In the genomic region with DNA sequence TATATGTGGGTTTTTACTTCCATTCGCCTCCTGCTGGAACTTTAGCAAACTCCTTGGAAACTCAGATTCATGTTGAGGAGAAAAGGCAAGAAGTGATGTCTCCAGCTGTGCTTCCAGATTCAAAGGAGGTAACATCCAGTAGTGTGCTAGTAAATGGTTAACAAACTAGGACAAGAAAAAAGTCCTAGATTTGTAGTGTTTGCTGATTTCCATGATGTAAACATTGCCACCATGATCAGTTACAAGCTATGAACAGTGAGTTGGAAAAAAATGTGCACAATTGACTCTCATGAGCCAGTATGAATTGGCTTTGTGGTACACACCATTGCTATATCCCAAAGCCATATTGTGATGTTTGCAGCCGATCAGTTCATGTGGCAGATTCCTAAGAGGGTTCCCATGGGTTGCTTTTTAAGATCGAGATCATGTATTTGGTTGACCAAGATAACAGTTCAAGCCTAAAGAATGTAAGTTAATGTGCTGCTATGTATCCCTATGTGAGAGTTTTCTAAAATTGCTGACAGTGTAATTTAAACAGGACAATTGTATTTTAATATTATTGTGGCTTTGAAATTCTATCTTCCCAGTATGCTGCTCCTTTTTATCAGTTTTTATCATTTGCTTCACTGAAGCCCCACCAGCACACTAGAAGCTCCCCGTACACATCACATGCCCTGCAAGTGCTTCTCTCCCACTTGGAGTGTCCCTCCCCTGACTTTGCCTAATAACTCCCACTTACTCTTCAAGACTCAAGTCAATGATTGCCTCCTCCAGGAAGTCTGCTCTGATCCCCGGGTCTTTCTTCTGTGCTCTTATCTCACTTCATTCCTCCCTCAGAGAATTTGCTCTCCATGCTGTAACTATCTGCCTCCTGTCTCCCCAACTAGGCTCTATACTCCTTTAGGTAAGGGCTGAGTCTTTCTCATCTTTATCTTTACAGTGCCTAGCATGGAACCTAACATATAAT, we compare ENCODE assay signal across 18 cellular contexts.
DNase-seq lines count a peak whose midpoint lies in the region; ATAC-seq, FAIRE-seq and TF ChIP-seq lines count a peak whose summit lies in the region.
"Had no signal": no experiment of that assay in that cellular context is flagged by ENCODE, and none has a peak within 500 bp of the region (broad histone marks: within the 10 kb centered on the region; RNA-seq: fewer than 3 reads in every experiment).

No MANE protein-coding gene starts in this region.

- no peak overlapping the region for H3K9ac ChIP-seq in K562 (ENCODE audit: insufficient read depth in 1 of 2, low read depth in 2 of 2, low read length in 2 of 2)
- H3K9ac ChIP-seq: BLaER1 had no signal

- peaks cover 4% of the 10 kb centered on the region for H3K36me3 Mint-ChIP-seq in Calu3 (ENCODE audit: insufficient read depth, unreplicated experiment)
- peaks cover 29% of the 10 kb centered on the region for H3K36me3 Mint-ChIP-seq in stimulated activated effector memory CD8-positive, alpha-beta T cell treated with anti-CD3 and anti-CD28 coated beads, Interleukin-12 subunit alpha, Interleukin-12 subunit beta, amount 100 ng/mL, for 72 hours

- no peak overlapping the region for H3K4me3 Mint-ChIP-seq in Calu3 (ENCODE audit: low read depth, unreplicated experiment)
- no peak overlapping the region for H3K4me3 Mint-ChIP-seq in stimulated activated effector memory CD8-positive, alpha-beta T cell treated with anti-CD3 and anti-CD28 coated beads, Interleukin-12 subunit alpha, Interleukin-12 subunit beta, amount 100 ng/mL, for 72 hours
- no peak overlapping the region for H3K4me3 Mint-ChIP-seq in stimulated activated naive CD8-positive, alpha-beta T cell treated with anti-CD3 and anti-CD28 coated beads, Interleukin-15, amount 100 ng/mL, for 72 hours
- H3K4me3 Mint-ChIP-seq: CD8-positive, alpha-beta memory T cell; IgD-negative memory B cell had no signal

- FAIRE-seq in K562 (lab: Jason Lieb, UNC), result no peak
- FAIRE-seq: GM12891 had no signal

- BruUV-seq in Calu3 (replicated peaks; lab: Mats Ljungman, UMichigan) (no TSS peak), K562 (replicated peaks; lab: Mats Ljungman, UMichigan) (no TSS peak)

- no peaks in the 10 kb centered on the region for H3K9me1 ChIP-seq in K562 (ENCODE audit: control insufficient read depth, insufficient read depth, low read length)

- DNase-seq in Calu3, result no peak
- no peak for DNase-seq in K562 (ENCODE audit: extremely low read depth in 1 of 4, low spot score in 3 of 4)
- no peak for DNase-seq in fibroblast of pulmonary artery (ENCODE audit: low read depth)
- no peak for DNase-seq in stimulated activated effector memory CD8-positive, alpha-beta T cell treated with anti-CD3 and anti-CD28 coated beads, Interleukin-12 subunit alpha, Interleukin-12 subunit beta, amount 100 ng/mL, for 72 hours (ENCODE audit: low spot score in 2 of 2)
- DNase-seq in body of pancreas, result no peak
- no peak for DNase-seq in stimulated activated naive CD8-positive, alpha-beta T cell treated with anti-CD3 and anti-CD28 coated beads, Interleukin-15, amount 100 ng/mL, for 72 hours
- DNase-seq in medulla oblongata (ENCODE audit: extremely low spot score), result no peak
- DNase-seq: CD8-positive, alpha-beta memory T cell; GF-D8; GOT3; NCI-H1105 treated with DMSO at 0.1 percent for 48 hours; NCI-H1694 treated with DMSO at 0.1 percent for 48 hours; NK-92 treated with Interleukin-12 subunit alpha and Interleukin-12 subunit beta, amount 100 ng/mL, for 24 hours; OCI-M1; SIG-M5 had no signal

- H3K27me3 Mint-ChIP-seq in Calu3 (ENCODE audit: unreplicated experiment), result no peaks in the 10 kb centered on the region
- no peaks in the 10 kb centered on the region for H3K27me3 Mint-ChIP-seq in stimulated activated naive CD8-positive, alpha-beta T cell treated with anti-CD3 and anti-CD28 coated beads, Interleukin-15, amount 100 ng/mL, for 72 hours
- H3K27me3 Mint-ChIP-seq: CD8-positive, alpha-beta memory T cell; IgD-negative memory B cell had no signal

- H3K27me3 ChIP-seq in K562 (ENCODE audit: control insufficient read depth in 2 of 2, insufficient read depth in 2 of 2, low read length in 2 of 2) (no peaks in the 10 kb centered on the region), body of pancreas (no peaks in the 10 kb centered on the region)
- H3K27me3 ChIP-seq: BLaER1 had no signal

- H3K27ac Mint-ChIP-seq in Calu3 (ENCODE audit: unreplicated experiment), result peak overlapping the region; percentile 67
- peak overlapping the region; percentile 3 for H3K27ac Mint-ChIP-seq in stimulated activated effector memory CD8-positive, alpha-beta T cell treated with anti-CD3 and anti-CD28 coated beads, Interleukin-12 subunit alpha, Interleukin-12 subunit beta, amount 100 ng/mL, for 72 hours
- H3K27ac Mint-ChIP-seq in stimulated activated naive CD8-positive, alpha-beta T cell treated with anti-CD3 and anti-CD28 coated beads, Interleukin-15, amount 100 ng/mL, for 72 hours, result no peak overlapping the region

- no peaks in the 10 kb centered on the region; the same call in 1 of the 2 replicates for H4K20me1 ChIP-seq in K562 (replicated peaks; ENCODE audit: control insufficient read depth, insufficient read depth, low read length)
- H4K20me1 ChIP-seq: BLaER1 had no signal

- no peaks in the 10 kb centered on the region for H3K9me3 Mint-ChIP-seq in Calu3 (ENCODE audit: low read depth, unreplicated experiment)
- no peaks in the 10 kb centered on the region for H3K9me3 Mint-ChIP-seq in stimulated activated effector memory CD8-positive, alpha-beta T cell treated with anti-CD3 and anti-CD28 coated beads, Interleukin-12 subunit alpha, Interleukin-12 subunit beta, amount 100 ng/mL, for 72 hours
- H3K9me3 Mint-ChIP-seq in stimulated activated naive CD8-positive, alpha-beta T cell treated with anti-CD3 and anti-CD28 coated beads, Interleukin-15, amount 100 ng/mL, for 72 hours, result no peaks in the 10 kb centered on the region
- H3K9me3 Mint-ChIP-seq: CD8-positive, alpha-beta memory T cell; IgD-negative memory B cell had no signal

- H3K4me3 ChIP-seq in K562 (no peak overlapping the region), fibroblast of pulmonary artery (replicated peaks; ENCODE audit: low read depth, low read length) (no peak overlapping the region), body of pancreas (no peak overlapping the region)
- H3K4me3 ChIP-seq: BLaER1 had no signal

- H3K9me3 ChIP-seq in K562 (replicated peaks; ENCODE audit: control insufficient read depth, insufficient read depth, low read depth, low read length), result no peaks in the 10 kb centered on the region
- H3K9me3 ChIP-seq in body of pancreas, result no peaks in the 10 kb centered on the region
- H3K9me3 ChIP-seq: BLaER1 had no signal

- TF ChIP-seq POLR2A in K562 (conservative IDR thresholded peaks at IDR 0.05) (no peak), body of pancreas (IDR thresholded peaks at IDR 0.05) (no peak)

- intact Hi-C loops in Calu3 (cut with micrococcal nuclease; ENCODE audit: unreplicated experiment), result no loop called here
- intact Hi-C loops in K562 (cut with micrococcal nuclease), result no loop called here
- intact Hi-C loops in body of pancreas (cut with DNase I), result no loop called here

- CTCF ChIA-PET in Calu3 (lab: Charles Lee) (no interaction called here), K562 (lab: Yijun Ruan, JAX; ENCODE audit: low intra/inter-chr PET ratio) (no interaction called here)

- H2AFZ ChIP-seq in K562 (ENCODE audit: low read depth, low read length), result no peak overlapping the region

- POLR2A ChIA-PET in K562 (lab: Yijun Ruan, JAX), result interaction anchor here (0.7 kb wide), 2 partner anchors 14 to 23 kb away, joined by 3 read pairs; no protein-coding TSS in a partner anchor

- 59% methylated on average over 5 of the region's 5 CpGs for WGBS in K562 (ENCODE audit: insufficient coverage, low coverage, missing lambda C conversion rate)
- 83 to 84% methylated on average over 5 of the region's 5 CpGs for WGBS in body of pancreas, 2 donors

- TF ChIP-seq EP300 in K562 (IDR thresholded peaks at IDR 0.05; ENCODE audit: low read length), result no peak

- TF ChIP-seq CTCF in Calu3 (IDR thresholded peaks at IDR 0.05; ENCODE audit: unreplicated experiment) (no peak), K562 (IDR thresholded peaks at IDR 0.05 in 2 of 3, conservative IDR thresholded peaks at IDR 0.05 in 1 of 3; ENCODE audit: insufficient read depth in 2 of 3, low read depth in 1 of 3, low read length in 3 of 3) (no peak), fibroblast of pulmonary artery (IDR thresholded peaks at IDR 0.05; ENCODE audit: low read length, missing control alignments) (peak; percentile 10), body of pancreas (IDR thresholded peaks at IDR 0.05) (no peak)

- H3K4me1 ChIP-seq in K562 (replicated peaks in 1 of 2; ENCODE audit: control insufficient read depth in 2 of 2, insufficient read depth in 2 of 2, low read length in 2 of 2) (no peaks in the 10 kb centered on the region), body of pancreas (no peaks in the 10 kb centered on the region)
- H3K4me1 ChIP-seq: BLaER1 had no signal

- H3K79me2 ChIP-seq in K562 (ENCODE audit: control insufficient read depth, insufficient read depth, low read length), result no peaks in the 10 kb centered on the region

- TF ChIP-seq RAD21 in K562 (CRISPR knock-in tag; conservative IDR thresholded peaks at IDR 0.05 in 1 of 2, IDR thresholded peaks at IDR 0.05 in 1 of 2), result no peak

- ATAC-seq in K562 (no peak), body of pancreas (no peak)
- ATAC-seq in stimulated activated effector memory CD8-positive, alpha-beta T cell treated with anti-CD3 and anti-CD28 coated beads, Interleukin-12 subunit alpha, Interleukin-12 subunit beta, amount 100 ng/mL, for 72 hours, result no peak
- no peak for ATAC-seq in stimulated activated naive CD8-positive, alpha-beta T cell treated with anti-CD3 and anti-CD28 coated beads, Interleukin-15, amount 100 ng/mL, for 72 hours

- no peak overlapping the region for H3K4me2 ChIP-seq in K562 (ENCODE audit: insufficient read depth, low read length)
- H3K4me2 ChIP-seq: BLaER1 had no signal

- H3K36me3 ChIP-seq in K562 (ENCODE audit: control insufficient read depth, insufficient read depth, low read length), result peaks cover 40% of the 10 kb centered on the region
- H3K36me3 ChIP-seq in body of pancreas (replicated peaks in 1 of 2; ENCODE audit: insufficient read depth in 1 of 2, low read depth in 2 of 2), result peaks cover 0 to 2% of the 10 kb centered on the region in 2 donors

- in situ Hi-C loops in K562 (cut with MboI), result no loop called here

- peaks cover 29% of the 10 kb centered on the region for H3K4me1 Mint-ChIP-seq in Calu3 (ENCODE audit: low read depth, unreplicated experiment)
- peaks cover 4% of the 10 kb centered on the region for H3K4me1 Mint-ChIP-seq in stimulated activated effector memory CD8-positive, alpha-beta T cell treated with anti-CD3 and anti-CD28 coated beads, Interleukin-12 subunit alpha, Interleukin-12 subunit beta, amount 100 ng/mL, for 72 hours
- H3K4me1 Mint-ChIP-seq in stimulated activated naive CD8-positive, alpha-beta T cell treated with anti-CD3 and anti-CD28 coated beads, Interleukin-15, amount 100 ng/mL, for 72 hours, result no peaks in the 10 kb centered on the region
- H3K4me1 Mint-ChIP-seq: CD8-positive, alpha-beta memory T cell had no signal

- H3K27ac ChIP-seq in K562 (ENCODE audit: extremely low read depth, low read depth, low read length), result no peak overlapping the region
- H3K27ac ChIP-seq in body of pancreas, result no peak overlapping the region
- H3K27ac ChIP-seq: BLaER1 had no signal

Comparison
In these comparisons a context has a peak if more than half of its experiments do, and no peak if none do; other contexts are left out.
1. H3K27ac Mint-ChIP-seq: peak in Calu3 (single experiment) and stimulated activated effector memory CD8-positive, alpha-beta T cell treated with anti-CD3 and anti-CD28 coated beads, Interleukin-12 subunit alpha, Interleukin-12 subunit beta, amount 100 ng/mL, for 72 hours (single experiment); none in stimulated activated naive CD8-positive, alpha-beta T cell treated with anti-CD3 and anti-CD28 coated beads, Interleukin-15, amount 100 ng/mL, for 72 hours (0 of 2).